In genomic region chr19:48487544-48487943, GRCh38 we compare ENCODE assay signal across 1 cellular context.
TF ChIP-seq lines count a peak whose summit lies in the region.

No MANE protein-coding gene starts in this region.

TF ChIP-seq in IMR-90, 13 proteins besides CTCF, POLR2A, EP300 and RAD21 (continued from another document):
- TF ChIP-seq RCOR1 (IDR thresholded peaks at IDR 0.05; ENCODE audit: insufficient replicate concordance, low read length) (no peak), USF2 (IDR thresholded peaks at IDR 0.05; ENCODE audit: low read depth, low read length) (no peak), FOS (IDR thresholded peaks at IDR 0.05; ENCODE audit: low read depth, low read length) (no peak), CEBPB (IDR thresholded peaks at IDR 0.05; ENCODE audit: low read depth, low read length) (no peak), MAFK (IDR thresholded peaks at IDR 0.05; ENCODE audit: low read depth, low read length) (no peak), BHLHE40 (IDR thresholded peaks at IDR 0.05; ENCODE audit: low read depth, low read length) (no peak), MAZ (IDR thresholded peaks at IDR 0.05; ENCODE audit: borderline replicate concordance, low read depth, low read length) (no peak), ELK1 (IDR thresholded peaks at IDR 0.05; ENCODE audit: borderline replicate concordance, low read depth, low read length) (no peak)
